ENCODE assay signal across 8 cellular contexts in the genomic region with DNA sequence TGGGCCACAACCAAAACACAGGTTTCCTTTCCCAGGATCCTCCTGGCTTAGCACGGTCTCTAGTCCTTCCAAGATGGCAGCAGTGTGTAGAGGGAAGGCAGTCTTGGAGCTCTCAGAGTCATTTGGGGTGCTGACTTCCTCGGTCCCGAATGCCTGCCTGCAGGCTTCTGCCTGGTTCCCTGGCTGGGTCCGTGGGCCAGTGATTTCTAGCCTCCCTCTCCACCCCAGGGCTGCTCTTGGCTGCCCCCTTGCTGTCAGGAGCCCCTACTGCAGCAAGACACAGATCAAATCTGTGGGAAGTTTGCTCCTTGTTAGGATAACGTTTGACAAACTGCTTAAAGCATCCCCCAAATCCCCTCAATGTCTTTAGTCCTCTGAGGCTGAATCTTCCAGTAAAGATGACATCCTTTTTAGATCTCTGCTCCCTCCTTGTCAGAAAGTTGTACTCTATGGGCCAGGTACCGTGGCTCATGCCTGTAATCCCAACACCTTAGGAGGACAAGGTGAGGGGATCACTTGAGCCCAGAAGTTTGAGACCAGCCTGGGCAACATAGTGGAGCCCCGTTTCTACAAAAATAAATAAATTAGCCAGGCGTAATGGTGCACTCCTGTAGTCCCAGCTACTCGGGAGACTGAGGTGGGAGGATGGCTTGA.
A peak's percentile ranks its signal among the peaks of the same experiment; 100 is the strongest.
DNase-seq lines count a peak whose midpoint lies in the region; ATAC-seq and TF ChIP-seq lines count a peak whose summit lies in the region.

No MANE protein-coding gene starts in this region.

- no peaks in the 10 kb centered on the region for H3K36me3 ChIP-seq in sigmoid colon

- H3K36me3 Mint-ChIP-seq in activated T-helper 1 cell treated with anti-CD3 and anti-CD28 coated beads, Interleukin-12 subunit alpha, Interleukin-12 subunit beta, Interleukin-2, Interleukin-4 antibody, amounts not matched to agents 30 ng/mL and 10 ng/mL and 1 ng/mL, durations not matched to agents 14 hours and 24 hours and 36 hours (ENCODE audit: low read depth) = no peaks in the 10 kb centered on the region

- peaks cover 0 to 5% (median 1%) of the 10 kb centered on the region in 4 donors for H3K9me3 ChIP-seq in sigmoid colon

- no peak overlapping the region for H3K27ac ChIP-seq in sigmoid colon

- H3K4me3 ChIP-seq in sigmoid colon = no peak overlapping the region

- TF ChIP-seq EP300 in sigmoid colon (IDR thresholded peaks at IDR 0.05) = no peak

- no peaks in the 10 kb centered on the region for H3K9me3 Mint-ChIP-seq in activated T-helper 1 cell treated with anti-CD3 and anti-CD28 coated beads, Interleukin-12 subunit alpha, Interleukin-12 subunit beta, Interleukin-2, Interleukin-4 antibody, amounts not matched to agents 30 ng/mL and 10 ng/mL and 1 ng/mL, durations not matched to agents 14 hours and 24 hours and 36 hours

- no peak for TF ChIP-seq POLR2A in sigmoid colon (IDR thresholded peaks at IDR 0.05)

- intact Hi-C loops in activated T-helper 1 cell treated with anti-CD3 and anti-CD28 coated beads, Interleukin-12 subunit alpha, Interleukin-12 subunit beta, Interleukin-2, Interleukin-4 antibody, amounts not matched to agents 30 ng/mL and 10 ng/mL and 1 ng/mL, durations not matched to agents 14 hours and 24 hours and 36 hours (cut with micrococcal nuclease) = loop anchor here (1.0 to 10.0 kb wide), 5 partner anchors 53 to 561 kb away; no protein-coding TSS in a partner anchor
- intact Hi-C loops in head of caudate nucleus (cut with DNase I) (no loop called here), sigmoid colon (cut with DNase I) (no loop called here)

- no peak for ATAC-seq in GM21381 (IDR thresholded peaks at IDR 0.05; ENCODE audit: unreplicated experiment)

- H3K27me3 Mint-ChIP-seq in activated T-helper 1 cell treated with anti-CD3 and anti-CD28 coated beads, Interleukin-12 subunit alpha, Interleukin-12 subunit beta, Interleukin-2, Interleukin-4 antibody, amounts not matched to agents 30 ng/mL and 10 ng/mL and 1 ng/mL, durations not matched to agents 14 hours and 24 hours and 36 hours (ENCODE audit: insufficient read depth) = peaks cover 16% of the 10 kb centered on the region

- H3K4me3 Mint-ChIP-seq in activated T-helper 1 cell treated with anti-CD3 and anti-CD28 coated beads, Interleukin-12 subunit alpha, Interleukin-12 subunit beta, Interleukin-2, Interleukin-4 antibody, amounts not matched to agents 30 ng/mL and 10 ng/mL and 1 ng/mL, durations not matched to agents 14 hours and 24 hours and 36 hours = no peak overlapping the region

- DNase-seq in NCI-H82 (lab: John Stamatoyannopoulos, UW) (peak; percentile 72), NCI-H82 treated with DMSO at 0.1 percent for 48 hours (lab: John Stamatoyannopoulos, UW; ENCODE audit: unreplicated experiment) (no peak), NOMO-1 treated with dmso at 0.1 percent for 144 hours (lab: John Stamatoyannopoulos, UW; ENCODE audit: unreplicated experiment) (peak; percentile 7), head of caudate nucleus (peak in 36 of 42 donors; percentile 24 to 80 (median 54)), sigmoid colon (peak; percentile 54), NCI-H2196 (lab: John Stamatoyannopoulos, UW; ENCODE audit: unreplicated experiment) (no peak)
- peak; percentile 22 for DNase-seq in activated T-helper 1 cell treated with anti-CD3 and anti-CD28 coated beads, Interleukin-12 subunit alpha, Interleukin-12 subunit beta, Interleukin-2, Interleukin-4 antibody, amounts not matched to agents 30 ng/mL and 10 ng/mL and 1 ng/mL, durations not matched to agents 14 hours and 24 hours and 36 hours (ENCODE audit: low spot score)

- H3K27me3 ChIP-seq in sigmoid colon = peaks cover 0 to 8% (median 0%) of the 10 kb centered on the region in 3 donors

- peak in 3 of 4 experiments; percentile 29 to 54 (median 36) for TF ChIP-seq CTCF in sigmoid colon (IDR thresholded peaks at IDR 0.05)

- no peaks in the 10 kb centered on the region for H3K4me1 ChIP-seq in sigmoid colon

- no peak overlapping the region for H3K27ac Mint-ChIP-seq in activated T-helper 1 cell treated with anti-CD3 and anti-CD28 coated beads, Interleukin-12 subunit alpha, Interleukin-12 subunit beta, Interleukin-2, Interleukin-4 antibody, amounts not matched to agents 30 ng/mL and 10 ng/mL and 1 ng/mL, durations not matched to agents 14 hours and 24 hours and 36 hours

- 40% methylated on average over 9 of the region's 9 CpGs for WGBS in sigmoid colon, 2 donors

- H3K4me1 Mint-ChIP-seq in activated T-helper 1 cell treated with anti-CD3 and anti-CD28 coated beads, Interleukin-12 subunit alpha, Interleukin-12 subunit beta, Interleukin-2, Interleukin-4 antibody, amounts not matched to agents 30 ng/mL and 10 ng/mL and 1 ng/mL, durations not matched to agents 14 hours and 24 hours and 36 hours (ENCODE audit: low read depth) = peaks cover 11% of the 10 kb centered on the region

Comparison
In these comparisons a context has a peak if more than half of its experiments do, and no peak if none do; other contexts are left out.
1. DNase-seq: peak in NCI-H82 (single experiment), NOMO-1 treated with dmso at 0.1 percent for 144 hours (single experiment), activated T-helper 1 cell treated with anti-CD3 and anti-CD28 coated beads, Interleukin-12 subunit alpha, Interleukin-12 subunit beta, Interleukin-2, Interleukin-4 antibody, amounts not matched to agents 30 ng/mL and 10 ng/mL and 1 ng/mL, durations not matched to agents 14 hours and 24 hours and 36 hours (single experiment), head of caudate nucleus (36 of 42) and sigmoid colon (single experiment); none in NCI-H82 treated with DMSO at 0.1 percent for 48 hours (single experiment) and NCI-H2196 (single experiment).